ENCODE assay signal across 7 cellular contexts in the genomic region with DNA sequence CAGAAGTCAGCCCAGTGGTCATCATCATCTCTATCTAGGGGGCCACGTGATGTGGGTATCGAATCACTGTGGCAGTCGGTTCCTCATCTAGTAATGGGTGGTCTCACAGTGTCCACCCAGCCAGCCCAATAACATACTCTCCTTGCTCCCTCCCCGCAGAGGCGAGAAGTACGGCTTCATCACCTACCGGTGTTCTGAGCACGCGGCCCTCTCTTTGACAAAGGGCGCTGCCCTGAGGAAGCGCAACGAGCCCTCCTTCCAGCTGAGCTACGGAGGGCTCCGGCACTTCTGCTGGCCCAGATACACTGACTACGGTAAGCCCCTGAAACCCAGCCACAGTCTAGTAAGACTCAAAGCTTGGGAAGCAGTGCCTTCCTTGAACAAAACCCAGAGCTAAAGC.
"Had no signal": no experiment of that assay in that cellular context is flagged by ENCODE, and none has a peak within 500 bp of the region (broad histone marks: within the 10 kb centered on the region; RNA-seq: fewer than 3 reads in every experiment).

No MANE protein-coding gene starts in this region.

- H3K27ac Mint-ChIP-seq: IgD-negative memory B cell had no signal

- H3K4me3 Mint-ChIP-seq: IgD-negative memory B cell had no signal

- H3K9me3 Mint-ChIP-seq: IgD-negative memory B cell had no signal

- H3K27me3 Mint-ChIP-seq: IgD-negative memory B cell had no signal

- H3K27ac ChIP-seq: HL-60 had no signal

- H3K4me3 ChIP-seq: K562 had no signal

- ATAC-seq: HepG2, K562 had no signal

- DNase-seq: IMR-90, KBM-7, KG1 had no signal
